Comparison of ENCODE assay signal across 2 cellular contexts in genomic region chr5:41878173-41878572, GRCh38.
TF ChIP-seq lines count a peak whose summit lies in the region.

No MANE protein-coding gene starts in this region.

TF ChIP-seq in HepG2, 621 proteins besides CTCF, POLR2A, EP300 and RAD21:
- TF ChIP-seq PHF21A (CRISPR knock-in tag; IDR thresholded peaks at IDR 0.05) (no peak), SNRNP70 (IDR thresholded peaks at IDR 0.05; ENCODE audit: low read depth, low read length) (no peak), DMAP1 (CRISPR knock-in tag; IDR thresholded peaks at IDR 0.05) (no peak), ZNF367 (CRISPR knock-in tag; IDR thresholded peaks at IDR 0.05; ENCODE audit: borderline replicate concordance) (no peak), FLYWCH1 (CRISPR knock-in tag; IDR thresholded peaks at IDR 0.05) (no peak), SCMH1 (CRISPR knock-in tag; IDR thresholded peaks at IDR 0.05; ENCODE audit: borderline replicate concordance) (no peak), E2F5 (CRISPR knock-in tag; conservative IDR thresholded peaks at IDR 0.05) (no peak), FOXC1 (CRISPR knock-in tag; IDR thresholded peaks at IDR 0.05; ENCODE audit: borderline replicate concordance) (no peak), DRAP1 (CRISPR knock-in tag; IDR thresholded peaks at IDR 0.05) (no peak), TOPORS (CRISPR knock-in tag; IDR thresholded peaks at IDR 0.05) (no peak), RERE (CRISPR knock-in tag; IDR thresholded peaks at IDR 0.05; ENCODE audit: low read depth) (no peak), ZNF230 (CRISPR knock-in tag; IDR thresholded peaks at IDR 0.05) (no peak), HIVEP1 (CRISPR knock-in tag; IDR thresholded peaks at IDR 0.05) (no peak)

TF ChIP-seq in HEK293, 187 proteins besides CTCF, POLR2A, EP300 and RAD21:
- TF ChIP-seq ZBTB20 (tag by site-specific recombination; IDR thresholded peaks at IDR 0.05) (peak; percentile 43; the same call in 1 of the 2 replicates), ZNF23 (tag by site-specific recombination; IDR thresholded peaks at IDR 0.05; ENCODE audit: borderline replicate concordance) (no peak)
TF ChIP-seq in HEK293: peak in this region for 1.
